In genomic region chr5:95086932-95087818, GRCh38 we compare ENCODE assay signal across 10 cellular contexts.
A peak's percentile ranks its signal among the peaks of the same experiment; 100 is the strongest.
DNase-seq lines count a peak whose midpoint lies in the region; ATAC-seq, FAIRE-seq and TF ChIP-seq lines count a peak whose summit lies in the region.
"Had no signal": no experiment of that assay in that cellular context is flagged by ENCODE, and none has a peak within 500 bp of the region (broad histone marks: within the 10 kb centered on the region; RNA-seq: fewer than 3 reads in every experiment).

No MANE protein-coding gene starts in this region.

- H3K27me3 ChIP-seq in GM12878 (replicated peaks in 1 of 2; ENCODE audit: control insufficient read depth in 2 of 2, insufficient read depth in 2 of 2, low read length in 1 of 2) (no peaks in the 10 kb centered on the region), tibial artery (no peaks in the 10 kb centered on the region), colonic mucosa (no peaks in the 10 kb centered on the region)

- BruUV-seq in GM12878 (replicated peaks; lab: Mats Ljungman, UMichigan) = TSS peak; percentile 76

- CTCF ChIA-PET in GM12878 (lab: Yijun Ruan, JAX) = interaction anchor here (0.7 to 2.1 kb wide), 14 partner anchors 8 to 180 kb away, joined by 3 to 16 read pairs (median 4); no protein-coding TSS in a partner anchor

- H3K4me1 ChIP-seq in GM12878 (ENCODE audit: control insufficient read depth, insufficient read depth, low read length) (peaks cover 16% of the 10 kb centered on the region), tibial artery (no peaks in the 10 kb centered on the region), colonic mucosa (no peaks in the 10 kb centered on the region)

- WGBS in GM12878 (ENCODE audit: insufficient coverage, insufficient replicate concordance, low lambda C conversion rate, missing lambda C conversion rate) = 6% methylated on average over 6 of the region's 6 CpGs

- intact Hi-C loops in GM12878 (cut with micrococcal nuclease; ENCODE audit: unreplicated experiment) (loop anchor here (10.0 kb wide), 1 partner anchor 638 kb away; no protein-coding TSS in a partner anchor), tibial artery (cut with DNase I; ENCODE audit: low total_unique reads) (no loop called here), colonic mucosa (cut with DNase I) (no loop called here)

- TF ChIP-seq POLR2A in GM12878 (IDR thresholded peaks at IDR 0.05; ENCODE audit: low read depth, low read length) = no peak

- H3K27ac ChIP-seq in GM12878 (ENCODE audit: control insufficient read depth, insufficient read depth) (peak overlapping the region; percentile 88), tibial artery (no peak overlapping the region), colonic mucosa (no peak overlapping the region)

- H4K20me1 ChIP-seq in GM12878 (ENCODE audit: control insufficient read depth, insufficient read depth) = no peaks in the 10 kb centered on the region

- SMC1A ChIA-PET in GM12878 (lab: Charles Lee; ENCODE audit: uncharacterized antibody, unreplicated experiment) = interaction anchor here (0.5 to 2.2 kb wide), 26 partner anchors 8 to 1287 kb away, joined by 3 to 28 read pairs (median 5); no protein-coding TSS in a partner anchor

- H3K4me2 ChIP-seq in GM12878 (ENCODE audit: control insufficient read depth, insufficient read depth) = peak overlapping the region; percentile 94
- H3K4me2 ChIP-seq: smooth muscle cell had no signal

- no peak for DNase-seq in GM12878 (ENCODE audit: low read depth, low spot score)
- no peak for DNase-seq in epidermal melanocyte (ENCODE audit: insufficient read length, low spot score)
- DNase-seq in tibial artery = no peak
- no peak for DNase-seq in colonic mucosa
- no peak for DNase-seq in activated CD4-positive, CD25-positive, alpha-beta regulatory T cell (lab: John Stamatoyannopoulos, UW)
- DNase-seq: Calu3 had no signal

- H3K9ac ChIP-seq in GM12878 (ENCODE audit: control insufficient read depth, insufficient read depth, low read length) (peak overlapping the region; percentile 63), colonic mucosa (ENCODE audit: low read depth in 2 of 2, low read length in 2 of 2) (no peak overlapping the region)

- RAD21 ChIA-PET in GM12878 (lab: Charles Lee; ENCODE audit: unreplicated experiment) = interaction anchor here (0.6 to 2.1 kb wide), 18 partner anchors 10 to 1523 kb away, joined by 3 to 46 read pairs (median 4); no protein-coding TSS in a partner anchor

- POLR2A ChIA-PET in GM12878 (lab: Charles Lee) = interaction anchor here (0.6 to 2.0 kb wide), 7 partner anchors 9 to 649 kb away, joined by 3 to 16 read pairs (median 6); no protein-coding TSS in a partner anchor

- H3K4me3 ChIP-seq in GM12878 = peak overlapping the region; percentile 20; the same call in 1 of the 2 replicates
- no peak overlapping the region for H3K4me3 ChIP-seq in tibial artery
- no peak overlapping the region for H3K4me3 ChIP-seq in colonic mucosa
- H3K4me3 ChIP-seq: smooth muscle cell had no signal

- H3K36me3 ChIP-seq in GM12878 (ENCODE audit: control insufficient read depth in 2 of 2, insufficient read depth in 2 of 2, low read length in 1 of 2) (no peaks in the 10 kb centered on the region), tibial artery (no peaks in the 10 kb centered on the region), colonic mucosa (no peaks in the 10 kb centered on the region)

- no peak for FAIRE-seq in GM12878 (lab: Jason Lieb, UNC)

- TF ChIP-seq CTCF in GM12878 (IDR thresholded peaks at IDR 0.05 in 2 of 3, conservative IDR thresholded peaks at IDR 0.05 in 1 of 3; ENCODE audit: control insufficient read depth in 2 of 3, extremely low read depth in 1 of 3, insufficient read depth in 1 of 3, low read depth in 3 of 3, low read length in 3 of 3) = no peak
- no peak for TF ChIP-seq CTCF in tibial artery (IDR thresholded peaks at IDR 0.05)
- TF ChIP-seq CTCF in colonic mucosa (IDR thresholded peaks at IDR 0.05) = no peak

- peak; percentile 17 to 48; a peak in 2 of 4 replicates for TF ChIP-seq EP300 in GM12878 (IDR thresholded peaks at IDR 0.05; ENCODE audit: borderline replicate concordance in 1 of 2, control insufficient read depth in 1 of 2, low read depth in 2 of 2, low read length in 2 of 2)

- no peak for TF ChIP-seq RAD21 in GM12878 (IDR thresholded peaks at IDR 0.05; ENCODE audit: insufficient read depth, low read depth, low read length)

- no peaks in the 10 kb centered on the region for H3K79me2 ChIP-seq in GM12878 (ENCODE audit: control insufficient read depth, insufficient read depth, low read length)

- peak overlapping the region; percentile 90 for H2AFZ ChIP-seq in GM12878 (ENCODE audit: control insufficient read depth, low read depth, low read length)

- in situ Hi-C loops in GM12878 (cut with MboI) = no loop called here

- H3K9me3 ChIP-seq in GM12878 (replicated peaks; ENCODE audit: control insufficient read depth, insufficient read depth, low read length) (no peaks in the 10 kb centered on the region), tibial artery (peaks cover 0 to 5% (median 0%) of the 10 kb centered on the region in 3 donors), colonic mucosa (no peaks in the 10 kb centered on the region)

- ATAC-seq in GM18511 (IDR thresholded peaks at IDR 0.05; ENCODE audit: unreplicated experiment) (peak; percentile 56), GM21526 (IDR thresholded peaks at IDR 0.05; ENCODE audit: low FRiP score, unreplicated experiment) (peak; percentile 44), HG03175 (IDR thresholded peaks at IDR 0.05; ENCODE audit: unreplicated experiment) (peak; percentile 53), GM12878 (peak; percentile 75)

TF ChIP-seq in GM12878, 131 proteins besides CTCF, POLR2A, EP300 and RAD21 (continues in another document):
- TF ChIP-seq IKZF1 (conservative IDR thresholded peaks at IDR 0.05) (peak; percentile 45; the same call in 1 of the 2 replicates), SPI1 (IDR thresholded peaks at IDR 0.05; ENCODE audit: borderline replicate concordance, insufficient read depth, low read depth, low read length) (peak; percentile 15; the same call in 1 of the 2 replicates), CREB1 (IDR thresholded peaks at IDR 0.05; ENCODE audit: low read depth) (0 out of 2 replicates have a peak, but pooled peaks have one; percentile 36), E2F8 (IDR thresholded peaks at IDR 0.05; ENCODE audit: low read depth, partially characterized antibody) (no peak), CBFB (IDR thresholded peaks at IDR 0.05; ENCODE audit: low read depth) (0 out of 2 replicates have a peak, but pooled peaks have one; percentile 1), ELK1 (IDR thresholded peaks at IDR 0.05; ENCODE audit: low read depth, low read length) (no peak)
- TF ChIP-seq, protein P1, sequence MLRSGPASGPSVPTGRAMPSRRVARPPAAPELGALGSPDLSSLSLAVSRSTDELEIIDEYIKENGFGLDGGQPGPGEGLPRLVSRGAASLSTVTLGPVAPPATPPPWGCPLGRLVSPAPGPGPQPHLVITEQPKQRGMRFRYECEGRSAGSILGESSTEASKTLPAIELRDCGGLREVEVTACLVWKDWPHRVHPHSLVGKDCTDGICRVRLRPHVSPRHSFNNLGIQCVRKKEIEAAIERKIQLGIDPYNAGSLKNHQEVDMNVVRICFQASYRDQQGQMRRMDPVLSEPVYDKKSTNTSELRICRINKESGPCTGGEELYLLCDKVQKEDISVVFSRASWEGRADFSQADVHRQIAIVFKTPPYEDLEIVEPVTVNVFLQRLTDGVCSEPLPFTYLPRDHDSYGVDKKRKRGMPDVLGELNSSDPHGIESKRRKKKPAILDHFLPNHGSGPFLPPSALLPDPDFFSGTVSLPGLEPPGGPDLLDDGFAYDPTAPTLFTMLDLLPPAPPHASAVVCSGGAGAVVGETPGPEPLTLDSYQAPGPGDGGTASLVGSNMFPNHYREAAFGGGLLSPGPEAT (IDR thresholded peaks at IDR 0.05; ENCODE audit: low read depth) = no peak; the same call in 1 of the 2 replicates
